Comparison of ENCODE assay signal across 21 cellular contexts in the genomic region with DNA sequence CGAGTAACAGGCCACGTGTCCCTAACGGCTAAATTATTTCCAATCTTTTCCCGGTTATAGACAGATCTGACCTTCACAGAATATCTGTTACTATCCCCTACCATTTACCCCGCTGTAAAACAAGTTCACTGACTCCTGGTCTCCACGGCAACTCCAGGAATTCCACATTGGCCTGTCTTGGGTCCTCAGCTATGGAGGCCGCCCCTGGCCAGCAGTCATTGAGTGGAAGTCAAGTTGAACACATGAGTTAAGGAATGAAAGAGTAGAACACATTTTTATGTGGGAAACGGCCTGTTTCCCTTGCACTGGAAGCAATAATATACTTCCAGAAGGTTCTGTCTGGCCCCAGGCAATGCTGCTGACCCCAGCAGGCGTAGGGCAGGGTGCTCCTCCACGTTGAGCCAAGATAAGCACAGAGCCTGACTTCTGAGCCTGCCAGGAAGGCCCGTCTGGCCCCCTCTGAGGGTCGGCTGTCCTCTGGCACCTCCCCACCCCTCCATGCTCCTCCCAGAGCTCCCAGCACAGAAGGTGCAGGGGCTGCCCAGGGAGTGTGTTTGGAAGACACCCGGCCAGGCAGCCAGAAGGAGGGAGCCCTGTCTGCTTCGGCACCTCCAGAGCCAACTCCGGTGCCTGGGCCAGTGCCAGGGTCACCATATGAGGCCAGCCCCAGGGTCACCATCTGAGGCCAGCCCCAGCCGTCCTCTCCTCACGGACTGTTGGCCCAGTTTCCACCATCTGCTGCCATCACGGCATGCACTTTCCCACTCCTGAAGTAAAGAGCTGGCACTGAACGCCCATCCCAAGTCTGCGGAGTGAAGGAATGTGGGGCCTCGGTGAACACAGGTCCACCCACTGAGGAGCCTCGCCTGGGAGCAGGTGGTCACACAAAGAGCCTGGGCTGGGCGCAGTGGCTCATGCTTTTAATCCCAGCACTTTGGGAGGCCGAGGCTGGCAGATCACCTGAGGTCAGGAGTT.
A peak's percentile ranks its signal among the peaks of the same experiment; 100 is the strongest.
DNase-seq lines count a peak whose midpoint lies in the region; ATAC-seq, FAIRE-seq and TF ChIP-seq lines count a peak whose summit lies in the region.
"Had no signal": no experiment of that assay in that cellular context is flagged by ENCODE, and none has a peak within 500 bp of the region (broad histone marks: within the 10 kb centered on the region; RNA-seq: fewer than 3 reads in every experiment).

No MANE protein-coding gene starts in this region.

- in situ Hi-C loops in HepG2 (cut with HindIII; ENCODE audit: extremely low pct_ligation_motif_present, low pct_unique_long_range_greater_than_20kb) = no loop called here

- CTCF ChIA-PET in HepG2 (lab: Yijun Ruan, JAX; ENCODE audit: low intra/inter-chr PET ratio, low total read pairs) = no interaction called here

- WGBS in right lobe of liver (ENCODE audit: insufficient coverage, low coverage, low lambda C conversion rate, missing lambda C conversion rate) = 45% methylated on average over 6 of the region's 24 CpGs
- 34% methylated on average over 11 of the region's 24 CpGs for WGBS in HepG2 (ENCODE audit: low lambda C conversion rate)

- H3K27ac ChIP-seq in right lobe of liver (no peak overlapping the region), HepG2 (ENCODE audit: extremely low read length, insufficient read depth, low read length) (no peak overlapping the region), MM.1S (ENCODE audit: low read length) (no peak overlapping the region)
- H3K27ac ChIP-seq: ovary had no signal

- no peaks in the 10 kb centered on the region for H3K4me1 ChIP-seq in right lobe of liver
- peaks cover 17% of the 10 kb centered on the region for H3K4me1 ChIP-seq in HepG2 (ENCODE audit: insufficient read depth, low read length)
- no peaks in the 10 kb centered on the region for H3K4me1 ChIP-seq in MM.1S (ENCODE audit: low read length)

- H3K4me3 ChIP-seq in right lobe of liver = no peak overlapping the region
- no peak overlapping the region for H3K4me3 ChIP-seq in HepG2 (replicated peaks in 1 of 3; ENCODE audit: insufficient read depth in 1 of 3, low read depth in 2 of 3, low read length in 3 of 3)
- no peak overlapping the region for H3K4me3 ChIP-seq in MM.1S (ENCODE audit: low read length)
- H3K4me3 ChIP-seq: heart left ventricle, ovary had no signal

- H3K79me2 ChIP-seq in HepG2 (ENCODE audit: insufficient read depth, low read length) (no peaks in the 10 kb centered on the region), MM.1S (ENCODE audit: low read length) (no peaks in the 10 kb centered on the region)

- BruUV-seq in HepG2 (replicated peaks; lab: Mats Ljungman, UMichigan) = no TSS peak

- H2AFZ ChIP-seq in HepG2 (ENCODE audit: low read length) (no peak overlapping the region), MM.1S (ENCODE audit: low read length) (no peak overlapping the region)

- no peaks in the 10 kb centered on the region for H3K36me3 ChIP-seq in right lobe of liver
- no peaks in the 10 kb centered on the region for H3K36me3 ChIP-seq in HepG2 (replicated peaks in 1 of 2; ENCODE audit: control insufficient read depth in 1 of 2, insufficient read depth in 2 of 2, low read length in 2 of 2)
- H3K36me3 ChIP-seq in MM.1S (replicated peaks; ENCODE audit: insufficient read depth, low read length) = no peaks in the 10 kb centered on the region
- H3K36me3 ChIP-seq: heart left ventricle, ovary had no signal

- TF ChIP-seq EP300 in HepG2 (IDR thresholded peaks at IDR 0.05; ENCODE audit: low read depth in 2 of 2, low read length in 2 of 2) = no peak
- TF ChIP-seq EP300 in HepG2 (CRISPR knock-in tag; IDR thresholded peaks at IDR 0.05; ENCODE audit: borderline replicate concordance) = no peak

- no peaks in the 10 kb centered on the region for H3K9me3 ChIP-seq in right lobe of liver
- no peaks in the 10 kb centered on the region for H3K9me3 ChIP-seq in HepG2 (ENCODE audit: low read length)
- no peaks in the 10 kb centered on the region for H3K9me3 ChIP-seq in MM.1S (replicated peaks; ENCODE audit: insufficient read depth, low read length)
- H3K9me3 ChIP-seq: heart left ventricle, ovary had no signal

- no peaks in the 10 kb centered on the region for H3K9me2 ChIP-seq in MM.1S (replicated peaks; ENCODE audit: insufficient read depth, low read length)

- H3K4me3 Mint-ChIP-seq in osteocyte (ENCODE audit: unreplicated experiment) = no peak overlapping the region
- H3K4me3 Mint-ChIP-seq: CD4-positive, CD25-positive, alpha-beta regulatory T cell; IgD-negative memory B cell had no signal

- TF ChIP-seq POLR2A in right lobe of liver (IDR thresholded peaks at IDR 0.05) (no peak), HepG2 (IDR thresholded peaks at IDR 0.05; ENCODE audit: insufficient read depth in 1 of 2, low read depth in 2 of 2, low read length in 2 of 2) (no peak)

- no peak for ATAC-seq in right lobe of liver
- ATAC-seq in HepG2 = no peak

- no peaks in the 10 kb centered on the region for H3K27me3 Mint-ChIP-seq in osteocyte (ENCODE audit: unreplicated experiment)
- H3K27me3 Mint-ChIP-seq: CD4-positive, CD25-positive, alpha-beta regulatory T cell; IgD-negative memory B cell had no signal

- H3K9ac ChIP-seq in HepG2 (ENCODE audit: insufficient read depth, low read depth, low read length) (no peak overlapping the region), MM.1S (ENCODE audit: low read length) (no peak overlapping the region)

- no peak overlapping the region for H3K27ac Mint-ChIP-seq in osteocyte (ENCODE audit: unreplicated experiment)
- H3K27ac Mint-ChIP-seq: activated T-helper 2 cell treated with anti-CD3 and anti-CD28 coated beads, Interferon-gamma antibody, Interleukin-2, Interleukin-4, amounts not matched to agents 10 μg/mL and 5 μg/mL and 100 μg/mL, durations not matched to agents 14 hours and 24 hours and 36 hours; CD4-positive, CD25-positive, alpha-beta regulatory T cell; IgD-negative memory B cell had no signal

- H3K4me1 Mint-ChIP-seq in osteocyte (ENCODE audit: unreplicated experiment) = no peaks in the 10 kb centered on the region
- H3K4me1 Mint-ChIP-seq: CD4-positive, CD25-positive, alpha-beta regulatory T cell; IgD-negative memory B cell had no signal

- peak in 2 of 3 donors; percentile 35 to 50 for DNase-seq in right lobe of liver
- no peak for DNase-seq in HepG2 (ENCODE audit: low spot score)
- peak; percentile 66 for DNase-seq in cardiac septum (ENCODE audit: low spot score)
- peak; percentile 81 for DNase-seq in osteocyte (ENCODE audit: extremely low spot score, unreplicated experiment)
- no peak for DNase-seq in MM.1S
- no peak for DNase-seq in GM10266 (ENCODE audit: extremely low spot score)
- no peak for DNase-seq in NCI-H524 (lab: John Stamatoyannopoulos, UW)
- no peak for DNase-seq in NCI-H2029 (lab: John Stamatoyannopoulos, UW)
- DNase-seq: amygdala; CD4-positive, CD25-positive, alpha-beta regulatory T cell; DMS153; HCEC 1CT; NCI-H187 treated with DMSO at 0.1 percent for 48 hours; NCI-H510A; T1000 had no signal

- H3K36me3 Mint-ChIP-seq in osteocyte (ENCODE audit: unreplicated experiment) = no peaks in the 10 kb centered on the region
- H3K36me3 Mint-ChIP-seq: CD4-positive, CD25-positive, alpha-beta regulatory T cell had no signal

- no peaks in the 10 kb centered on the region for H3K9me3 Mint-ChIP-seq in osteocyte (ENCODE audit: unreplicated experiment)
- H3K9me3 Mint-ChIP-seq: activated T-helper 2 cell treated with anti-CD3 and anti-CD28 coated beads, Interferon-gamma antibody, Interleukin-2, Interleukin-4, amounts not matched to agents 10 μg/mL and 5 μg/mL and 100 μg/mL, durations not matched to agents 14 hours and 24 hours and 36 hours; CD4-positive, CD25-positive, alpha-beta regulatory T cell; IgD-negative memory B cell had no signal

- no peak for FAIRE-seq in HepG2 (lab: Jason Lieb, UNC)
- FAIRE-seq: endometrium, GM12892 had no signal

- no peak overlapping the region for H3K4me2 ChIP-seq in HepG2 (ENCODE audit: low read depth, low read length)
- H3K4me2 ChIP-seq in MM.1S (ENCODE audit: low read depth, low read length) = no peak overlapping the region

- intact Hi-C loops in right lobe of liver (cut with DNase I) (no loop called here), HepG2 (cut with micrococcal nuclease; ENCODE audit: unreplicated experiment) (no loop called here), cardiac septum (cut with DNase I) (no loop called here)

- H3K27me3 ChIP-seq in right lobe of liver = no peaks in the 10 kb centered on the region
- H3K27me3 ChIP-seq in HepG2 (ENCODE audit: control insufficient read depth in 1 of 2, insufficient read depth in 2 of 2, low read length in 2 of 2) = peaks cover 5 to 78% of the 10 kb centered on the region in 2 experiments; a peak in 4 of 5 replicates
- H3K27me3 ChIP-seq in MM.1S (replicated peaks; ENCODE audit: insufficient read depth, low read length) = peaks cover 93% of the 10 kb centered on the region
- H3K27me3 ChIP-seq: ovary had no signal

- no peak for TF ChIP-seq RAD21 in HepG2 (CRISPR knock-in tag; IDR thresholded peaks at IDR 0.05)

- POLR2A ChIA-PET in HepG2 (lab: Yijun Ruan, JAX) = no interaction called here

- no peaks in the 10 kb centered on the region for H4K20me1 ChIP-seq in HepG2 (ENCODE audit: insufficient read depth, low read length)
- H4K20me1 ChIP-seq in MM.1S (ENCODE audit: insufficient read depth, low read length) = no peaks in the 10 kb centered on the region

- H3F3A ChIP-seq in MM.1S (ENCODE audit: insufficient read depth, low read length) = no peaks in the 10 kb centered on the region

- TF ChIP-seq CTCF in right lobe of liver (IDR thresholded peaks at IDR 0.05) (no peak), HepG2 (CRISPR knock-in tag; IDR thresholded peaks at IDR 0.05) (no peak), osteocyte (IDR thresholded peaks at IDR 0.05) (no peak), MM.1S (IDR thresholded peaks at IDR 0.05; ENCODE audit: low read length) (no peak), GM10266 (IDR thresholded peaks at IDR 0.05; ENCODE audit: control insufficient read depth, insufficient read depth, low read depth, missing control alignments) (no peak)

TF ChIP-seq in HepG2, 621 proteins besides CTCF, POLR2A, EP300 and RAD21 (continues in another document):
- TF ChIP-seq AKAP8 (CRISPR knock-in tag; IDR thresholded peaks at IDR 0.05) (no peak), ELF3 (CRISPR knock-in tag; IDR thresholded peaks at IDR 0.05) (no peak), ZNF354B (CRISPR knock-in tag; IDR thresholded peaks at IDR 0.05) (no peak), FOXC1 (CRISPR knock-in tag; IDR thresholded peaks at IDR 0.05; ENCODE audit: borderline replicate concordance) (no peak), SATB2 (CRISPR knock-in tag; IDR thresholded peaks at IDR 0.05) (no peak), FOXP1 (IDR thresholded peaks at IDR 0.05) (no peak), FOXP1 (CRISPR knock-in tag; IDR thresholded peaks at IDR 0.05) (no peak)

Comparison
In these comparisons a context has a peak if more than half of its experiments do, and no peak if none do; other contexts are left out.
1. DNase-seq: peak in right lobe of liver (2 of 3), cardiac septum (single experiment) and osteocyte (single experiment); none in HepG2 (single experiment), MM.1S (single experiment), GM10266 (single experiment), NCI-H524 (0 of 2) and NCI-H2029 (single experiment).